13 cellular contexts compared by ENCODE assay signal in the genomic region with DNA sequence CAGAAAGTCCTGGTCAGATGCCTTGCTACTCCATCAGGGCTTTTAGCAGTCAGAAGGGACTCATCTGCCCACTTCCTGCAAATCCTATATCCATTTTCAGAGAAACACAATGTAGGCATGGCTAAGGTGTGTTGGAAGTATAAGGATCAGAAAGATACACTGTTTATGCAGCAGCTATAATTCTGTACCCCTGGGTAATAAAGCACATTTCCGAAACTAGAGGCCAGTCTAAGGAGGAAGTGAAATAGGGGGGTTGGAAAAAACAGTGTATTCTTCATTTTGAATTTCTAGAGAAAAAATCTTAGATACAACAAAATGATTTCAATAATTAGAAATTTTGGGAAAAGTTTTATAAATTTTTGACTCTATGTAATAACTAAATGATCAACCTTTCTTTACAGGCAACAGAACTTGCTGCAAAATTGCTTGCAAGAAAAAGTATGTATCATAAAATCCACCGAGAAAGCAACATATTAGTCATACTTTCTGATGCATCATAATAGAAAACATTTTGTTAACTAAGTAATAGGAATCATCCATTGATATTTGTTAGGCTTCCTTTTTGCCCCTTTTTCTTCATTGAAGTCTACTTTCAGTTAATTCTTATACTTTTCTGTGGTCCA. TPM values are rescaled to one million over a fixed set of nuclear protein-coding genes. Genes with fewer than 3 reads are reported as not detected.
DNase-seq lines count a peak whose midpoint lies in the region; ATAC-seq lines count a peak whose summit lies in the region.
"Had no signal": no experiment of that assay in that cellular context is flagged by ENCODE, and none has a peak within 500 bp of the region (broad histone marks: within the 10 kb centered on the region; RNA-seq: fewer than 3 reads in every experiment).

No MANE protein-coding gene starts in this region.

- no peak overlapping the region for H3K4me3 Mint-ChIP-seq in activated CD8-positive, alpha-beta T cell treated with anti-CD3 and anti-CD28 coated beads, Interleukin-2, amount 10 ng/mL, durations not matched to agents 7 days and 5 days
- H3K4me3 Mint-ChIP-seq: activated T-cell treated with anti-CD3 and anti-CD28 coated beads, Interleukin-2, amount 50 U/mL, for 4 hours; IgD-negative memory B cell; type B pancreatic cell had no signal

- POLR2A ChIA-PET in activated CD8-positive, alpha-beta T cell treated with anti-CD3 and anti-CD28 coated beads, Interleukin-2, amount 10 ng/mL, durations not matched to agents 7 days and 5 days (lab: Charles Lee) = no interaction called here

- peak; percentile 86 for ATAC-seq in GM19351 (IDR thresholded peaks at IDR 0.05; ENCODE audit: unreplicated experiment)
- peak; percentile 74 for ATAC-seq in HG02571 (IDR thresholded peaks at IDR 0.05; ENCODE audit: unreplicated experiment)
- ATAC-seq in HG03175 (IDR thresholded peaks at IDR 0.05; ENCODE audit: unreplicated experiment) = peak; percentile 85
- no peak for ATAC-seq in activated CD8-positive, alpha-beta T cell treated with anti-CD3 and anti-CD28 coated beads, Interleukin-2, amount 10 ng/mL, durations not matched to agents 7 days and 5 days
- ATAC-seq: activated T-cell treated with anti-CD3 and anti-CD28 coated beads, Interleukin-2, amount 50 U/mL, for 4 hours had no signal

- peak; percentile 3 for DNase-seq in stromal cell of bone marrow (ENCODE audit: low read depth)
- DNase-seq in activated CD8-positive, alpha-beta T cell treated with anti-CD3 and anti-CD28 coated beads, Interleukin-2, amount 10 ng/mL, durations not matched to agents 7 days and 5 days = no peak
- DNase-seq in HK-2 (ENCODE audit: unreplicated experiment) = no peak
- no peak for DNase-seq in SKM-1 treated with dmso at 0.1 percent for 144 hours (lab: John Stamatoyannopoulos, UW; ENCODE audit: unreplicated experiment)
- DNase-seq: activated T-cell treated with anti-CD3 and anti-CD28 coated beads, Interleukin-2, amount 50 U/mL, for 4 hours; midbrain; NCI-H2107; retina had no signal

- CTCF ChIA-PET in activated CD8-positive, alpha-beta T cell treated with anti-CD3 and anti-CD28 coated beads, Interleukin-2, amount 10 ng/mL, durations not matched to agents 7 days and 5 days (lab: Charles Lee) = no interaction called here

- H3K4me1 Mint-ChIP-seq in activated CD8-positive, alpha-beta T cell treated with anti-CD3 and anti-CD28 coated beads, Interleukin-2, amount 10 ng/mL, durations not matched to agents 7 days and 5 days (ENCODE audit: low read depth) = no peaks in the 10 kb centered on the region
- H3K4me1 Mint-ChIP-seq: IgD-negative memory B cell had no signal

- no peaks in the 10 kb centered on the region for H3K27me3 Mint-ChIP-seq in activated CD8-positive, alpha-beta T cell treated with anti-CD3 and anti-CD28 coated beads, Interleukin-2, amount 10 ng/mL, durations not matched to agents 7 days and 5 days (ENCODE audit: low read depth)
- H3K27me3 Mint-ChIP-seq: IgD-negative memory B cell, type B pancreatic cell had no signal

- no peaks in the 10 kb centered on the region for H3K36me3 Mint-ChIP-seq in activated CD8-positive, alpha-beta T cell treated with anti-CD3 and anti-CD28 coated beads, Interleukin-2, amount 10 ng/mL, durations not matched to agents 7 days and 5 days (ENCODE audit: low read depth)
- H3K36me3 Mint-ChIP-seq: type B pancreatic cell had no signal

- no peaks in the 10 kb centered on the region for H3K9me3 Mint-ChIP-seq in activated CD8-positive, alpha-beta T cell treated with anti-CD3 and anti-CD28 coated beads, Interleukin-2, amount 10 ng/mL, durations not matched to agents 7 days and 5 days (ENCODE audit: insufficient read depth)
- H3K9me3 Mint-ChIP-seq: type B pancreatic cell had no signal

- no peak overlapping the region for H3K27ac Mint-ChIP-seq in activated CD8-positive, alpha-beta T cell treated with anti-CD3 and anti-CD28 coated beads, Interleukin-2, amount 10 ng/mL, durations not matched to agents 7 days and 5 days
- H3K27ac Mint-ChIP-seq: IgD-negative memory B cell, type B pancreatic cell had no signal

RNA-seq across cellular contexts. Expression of gene FSIP2, which starts 47.4 kb away (rescaled TPM):
- total RNA-seq in activated CD8-positive, alpha-beta T cell treated with anti-CD3 and anti-CD28 coated beads, Interleukin-2, amount 10 ng/mL, durations not matched to agents 7 days and 5 days = under 1 TPM; 0.13 to 0.26 TPM
